ENCODE assay signal across 12 cellular contexts in genomic region chr1:180563013-180563827, GRCh38. TPM values are rescaled to one million over a fixed set of nuclear protein-coding genes. Genes with fewer than 3 reads are reported as not detected.
DNase-seq lines count a peak whose midpoint lies in the region; ATAC-seq and TF ChIP-seq lines count a peak whose summit lies in the region.
"Had no signal": no experiment of that assay in that cellular context is flagged by ENCODE, and none has a peak within 500 bp of the region (broad histone marks: within the 10 kb centered on the region; RNA-seq: fewer than 3 reads in every experiment).

No MANE protein-coding gene starts in this region.

- H3K4me1 Mint-ChIP-seq in stimulated activated naive B cell treated with anti-CD40 and anti-IgM and Interleukin-4, amounts not matched to agents 10 μg/mL and 1 μg/mL and 100 μg/mL, for 72 hours: peaks cover 0 to 3% of the 10 kb centered on the region in 2 donors
- H3K4me1 Mint-ChIP-seq: central memory CD8-positive, alpha-beta T cell had no signal

- no peak overlapping the region for H3K4me3 Mint-ChIP-seq in stimulated activated naive B cell treated with anti-CD40 and anti-IgM and Interleukin-4, amounts not matched to agents 10 μg/mL and 1 μg/mL and 100 μg/mL, for 72 hours
- H3K4me3 Mint-ChIP-seq: central memory CD8-positive, alpha-beta T cell had no signal

- no peak for ATAC-seq in HG03342 (IDR thresholded peaks at IDR 0.05; ENCODE audit: unreplicated experiment)
- ATAC-seq in stimulated activated naive B cell treated with anti-CD40 and anti-IgM and Interleukin-4, amounts not matched to agents 10 μg/mL and 1 μg/mL and 100 μg/mL, for 72 hours (replicated peaks): no peak

- H3K4me3 ChIP-seq in cardiac fibroblast (replicated peaks in 1 of 2; ENCODE audit: low read depth in 2 of 2, low read length in 2 of 2): no peak overlapping the region

- peak; percentile 45 for DNase-seq in A172 (ENCODE audit: low spot score)
- peak; percentile 72 for DNase-seq in M059J (ENCODE audit: low read depth)
- DNase-seq in cardiac fibroblast (ENCODE audit: low read depth in 2 of 2): peak; percentile 58 to 78
- DNase-seq in islet precursor cell: peak; percentile 73
- no peak for DNase-seq in CD1c-positive myeloid dendritic cell (ENCODE audit: extremely low spot score)
- no peak for DNase-seq in H4 (ENCODE audit: low spot score)
- DNase-seq in stimulated activated naive B cell treated with anti-CD40 and anti-IgM and Interleukin-4, amounts not matched to agents 10 μg/mL and 1 μg/mL and 100 μg/mL, for 72 hours: no peak
- DNase-seq: posterior cingulate gyrus, SIG-M5 had no signal

- H3K9me3 Mint-ChIP-seq in stimulated activated naive B cell treated with anti-CD40 and anti-IgM and Interleukin-4, amounts not matched to agents 10 μg/mL and 1 μg/mL and 100 μg/mL, for 72 hours: peaks cover 0 to 4% of the 10 kb centered on the region in 2 donors
- H3K9me3 Mint-ChIP-seq: central memory CD8-positive, alpha-beta T cell had no signal

- no peak for TF ChIP-seq CTCF in cardiac fibroblast (IDR thresholded peaks at IDR 0.05; ENCODE audit: low read depth, low read length)

- no peaks in the 10 kb centered on the region for H3K36me3 Mint-ChIP-seq in stimulated activated naive B cell treated with anti-CD40 and anti-IgM and Interleukin-4, amounts not matched to agents 10 μg/mL and 1 μg/mL and 100 μg/mL, for 72 hours

- no peak overlapping the region for H3K27ac Mint-ChIP-seq in stimulated activated naive B cell treated with anti-CD40 and anti-IgM and Interleukin-4, amounts not matched to agents 10 μg/mL and 1 μg/mL and 100 μg/mL, for 72 hours

- H3K27me3 Mint-ChIP-seq in stimulated activated naive B cell treated with anti-CD40 and anti-IgM and Interleukin-4, amounts not matched to agents 10 μg/mL and 1 μg/mL and 100 μg/mL, for 72 hours: peaks cover 18 to 27% of the 10 kb centered on the region in 2 donors

RNA-seq across cellular contexts. Expression of gene OVAAL, which starts 4.5 kb away (rescaled TPM):
- not detected in 2 replicates for total RNA-seq in A172 (2014; rRNA removed; shearing (Covaris generic))
- total RNA-seq in M059J (2014; rRNA removed; shearing (Covaris generic)): 0.05 and 0.79 TPM in 2 replicates
- not detected in 2 replicates for total RNA-seq in H4 (2014; rRNA removed; shearing (Covaris generic))
- total RNA-seq: activated CD8-positive, alpha-beta memory T cell treated with anti-CD3 and anti-CD28 coated beads for 36 hours had no signal

Comparison
In these comparisons a context has a peak if more than half of its experiments do, and no peak if none do; other contexts are left out.
1. DNase-seq: peak in A172 (single experiment), M059J (single experiment), cardiac fibroblast (2 of 2) and islet precursor cell (single experiment); none in CD1c-positive myeloid dendritic cell (single experiment), H4 (single experiment) and stimulated activated naive B cell treated with anti-CD40 and anti-IgM and Interleukin-4, amounts not matched to agents 10 μg/mL and 1 μg/mL and 100 μg/mL, for 72 hours (single experiment).